Comparison of ENCODE assay signal across 17 cellular contexts in genomic region chr4:27218013-27218412, GRCh38.
DNase-seq lines count a peak whose midpoint lies in the region; ATAC-seq and TF ChIP-seq lines count a peak whose summit lies in the region.
"Had no signal": no experiment of that assay in that cellular context is flagged by ENCODE, and none has a peak within 500 bp of the region (broad histone marks: within the 10 kb centered on the region; RNA-seq: fewer than 3 reads in every experiment).

No MANE protein-coding gene starts in this region.

- POLR2A ChIA-PET in HCT116 (lab: Charles Lee) = no interaction called here

- CTCF ChIA-PET in HCT116 (lab: Charles Lee) = no interaction called here

- H3K36me3 ChIP-seq in HCT116 (ENCODE audit: control insufficient read depth in 1 of 2, insufficient read depth in 2 of 2, low read length in 2 of 2) (no peaks in the 10 kb centered on the region), fibroblast of lung (ENCODE audit: control insufficient read depth, insufficient read depth, low read length) (no peaks in the 10 kb centered on the region)
- H3K36me3 ChIP-seq: SJSA1 had no signal

- H3K4me1 ChIP-seq in HCT116 (ENCODE audit: control insufficient read depth in 1 of 2, insufficient read depth in 2 of 2, low read length in 2 of 2) (peaks cover 0 to 12% of the 10 kb centered on the region in 2 experiments; a peak in 2 of 4 replicates), fibroblast of lung (ENCODE audit: control insufficient read depth, extremely low read depth, insufficient read depth, low read length) (no peaks in the 10 kb centered on the region)
- H3K4me1 ChIP-seq: SJSA1 had no signal

- DNase-seq in HCT116 (ENCODE audit: low read depth, low spot score) = no peak
- DNase-seq in RKO (ENCODE audit: low spot score) = peak; percentile 5
- peak in 1 of 2 donors; percentile 54 for DNase-seq in fibroblast of lung (ENCODE audit: low read depth in 2 of 2)
- DNase-seq in renal cortical epithelial cell (ENCODE audit: low read depth) = peak; percentile 8
- DNase-seq in GM03348 (ENCODE audit: low spot score) = no peak
- no peak for DNase-seq in HuH-7 (ENCODE audit: low spot score)
- DNase-seq in 8988T = no peak
- DNase-seq: CD8-positive, alpha-beta T cell; DND-41; HCEC 1CT; NCI-H1092; NCI-H1694; NCI-H446; NCI-H82 had no signal

- TF ChIP-seq RAD21 in HCT116 (IDR thresholded peaks at IDR 0.05; ENCODE audit: low read depth) = no peak

- RAD21 ChIA-PET in HCT116 (lab: Charles Lee; ENCODE audit: low non-redundant PET in 1 of 2, low total read pairs in 2 of 2, uncharacterized antibody in 2 of 2, unreplicated experiment in 2 of 2) = no interaction called here

- no peak overlapping the region for H2AFZ ChIP-seq in HCT116 (ENCODE audit: low read depth, low read length, poor library complexity, severe bottlenecking)
- no peak overlapping the region for H2AFZ ChIP-seq in fibroblast of lung (ENCODE audit: low read length)

- H3K4me2 ChIP-seq in HCT116 (ENCODE audit: low read length) = peak overlapping the region; percentile 39; the same call in 1 of the 2 replicates
- H3K4me2 ChIP-seq in fibroblast of lung (ENCODE audit: extremely low read depth, insufficient read depth, low read length) = peak overlapping the region; percentile 51

- H3K27ac ChIP-seq in HCT116 (ENCODE audit: low read depth, low read length) (no peak overlapping the region), fibroblast of lung (ENCODE audit: insufficient read depth, low read length) (peak overlapping the region; percentile 34)
- H3K27ac ChIP-seq: SJSA1 had no signal

- H3K4me3 ChIP-seq in HCT116 (replicated peaks in 1 of 2; ENCODE audit: low read depth in 1 of 2, low read length in 2 of 2) (no peak overlapping the region), fibroblast of lung (replicated peaks in 1 of 4; ENCODE audit: control extremely low read depth in 1 of 4, insufficient read depth in 1 of 4, low read depth in 3 of 4, low read length in 4 of 4) (no peak overlapping the region)
- H3K4me3 ChIP-seq: K562, SJSA1 had no signal

- H3K79me2 ChIP-seq in HCT116 (ENCODE audit: insufficient read depth, low read length) (no peaks in the 10 kb centered on the region), fibroblast of lung (ENCODE audit: control insufficient read depth, insufficient read depth, low read length) (no peaks in the 10 kb centered on the region)

- H4K20me1 ChIP-seq in HCT116 (ENCODE audit: insufficient read depth) = no peaks in the 10 kb centered on the region
- H4K20me1 ChIP-seq in fibroblast of lung (ENCODE audit: control insufficient read depth, extremely low read depth, insufficient read depth, low read length) = no peaks in the 10 kb centered on the region

- TF ChIP-seq CTCF in HCT116 (IDR thresholded peaks at IDR 0.05 in 2 of 3, conservative IDR thresholded peaks at IDR 0.05 in 1 of 3; ENCODE audit: borderline replicate concordance in 1 of 3, insufficient read depth in 1 of 3, low read depth in 2 of 3, low read length in 2 of 3) (no peak), fibroblast of lung (conservative IDR thresholded peaks at IDR 0.05 in 1 of 2, IDR thresholded peaks at IDR 0.05 in 1 of 2; ENCODE audit: low read depth in 1 of 2, low read length in 2 of 2) (no peak)

- ATAC-seq in HCT116 = no peak
- ATAC-seq in GM21381 (IDR thresholded peaks at IDR 0.05; ENCODE audit: unreplicated experiment) = no peak
- ATAC-seq: CD8-positive, alpha-beta T cell; K562 had no signal

- no peak for TF ChIP-seq POLR2A in HCT116 (IDR thresholded peaks at IDR 0.05; ENCODE audit: borderline replicate concordance, extremely low read depth, insufficient read depth, insufficient read length)

- no peak overlapping the region for H3K9ac ChIP-seq in HCT116 (ENCODE audit: low read length)
- H3K9ac ChIP-seq in fibroblast of lung (ENCODE audit: insufficient read depth, low read length) = no peak overlapping the region

- H3K27me3 ChIP-seq in HCT116 (ENCODE audit: insufficient read depth, low read length) (peaks cover 8% of the 10 kb centered on the region; the same call in 1 of the 2 replicates), fibroblast of lung (ENCODE audit: control insufficient read depth, insufficient read depth, low read length) (no peaks in the 10 kb centered on the region)
- H3K27me3 ChIP-seq: SJSA1 had no signal

- H3K9me3 ChIP-seq in HCT116 (ENCODE audit: control insufficient read depth in 1 of 2, insufficient read depth in 1 of 2, low read depth in 1 of 2, low read length in 2 of 2) (no peaks in the 10 kb centered on the region), fibroblast of lung (ENCODE audit: control insufficient read depth, insufficient read depth, low read depth, low read length) (no peaks in the 10 kb centered on the region)
- H3K9me3 ChIP-seq: SJSA1 had no signal

- no TSS peak for BruUV-seq in HCT116 (replicated peaks; lab: Mats Ljungman, UMichigan)

- H3K9me2 ChIP-seq in HCT116 (ENCODE audit: insufficient read depth) = no peaks in the 10 kb centered on the region

- intact Hi-C loops in HCT116 (cut with micrococcal nuclease) = no loop called here

TF ChIP-seq in HCT116, 20 proteins besides CTCF, POLR2A, EP300 and RAD21:
- no peak for TF ChIP-seq JUND (IDR thresholded peaks at IDR 0.05)
- TF ChIP-seq ATF3 (IDR thresholded peaks at IDR 0.05) = no peak
- TF ChIP-seq YY1 (IDR thresholded peaks at IDR 0.05; ENCODE audit: extremely low read depth, insufficient replicate concordance, low read depth, low read length) = no peak
- TF ChIP-seq ZNF274 (IDR thresholded peaks at IDR 0.05; ENCODE audit: low read depth, low read length) = no peak
- no peak for TF ChIP-seq FOSL1 (IDR thresholded peaks at IDR 0.05; ENCODE audit: low read depth)
- no peak for TF ChIP-seq EGR1 (IDR thresholded peaks at IDR 0.05; ENCODE audit: low read depth)
- no peak for TF ChIP-seq ZBTB33 (IDR thresholded peaks at IDR 0.05; ENCODE audit: extremely low read depth, insufficient replicate concordance, low read length)
- TF ChIP-seq POLR2AphosphoS5 (IDR thresholded peaks at IDR 0.05; ENCODE audit: low read depth, low read length) = no peak
- TF ChIP-seq CBX3 (IDR thresholded peaks at IDR 0.05; ENCODE audit: low read depth) = no peak
- no peak for TF ChIP-seq REST (IDR thresholded peaks at IDR 0.05; ENCODE audit: low read depth)
- TF ChIP-seq ZFX (IDR thresholded peaks at IDR 0.05) = no peak

Comparison
In these comparisons a context has a peak if more than half of its experiments do, and no peak if none do; other contexts are left out.
1. DNase-seq: peak in RKO (single experiment) and renal cortical epithelial cell (single experiment); none in HCT116 (single experiment), GM03348 (single experiment), HuH-7 (single experiment) and 8988T (single experiment).